Comparison of ENCODE assay signal across 2 cellular contexts in the genomic region with DNA sequence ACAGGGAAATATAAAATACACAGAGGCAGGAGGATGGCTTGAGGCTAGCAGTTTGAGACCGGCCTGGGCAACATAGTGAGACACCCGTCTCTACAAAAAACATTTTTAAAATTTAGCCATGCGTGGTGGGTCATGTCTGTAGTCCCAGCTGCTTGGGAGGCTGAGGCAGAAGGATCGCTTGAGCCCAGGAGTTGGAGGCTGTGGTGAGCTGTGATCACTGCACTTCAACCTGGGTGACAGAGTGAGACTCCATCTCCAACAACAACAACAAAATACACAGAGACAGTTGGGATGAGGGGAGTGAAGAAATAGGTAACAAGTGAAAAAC.
TF ChIP-seq lines count a peak whose summit lies in the region.

No MANE protein-coding gene starts in this region.

TF ChIP-seq in A549, 52 proteins besides CTCF, POLR2A, EP300 and RAD21:
- TF ChIP-seq REST (IDR thresholded peaks at IDR 0.05) (no peak), RFX5 (IDR thresholded peaks at IDR 0.05) (no peak), CBX8 (IDR thresholded peaks at IDR 0.05) (no peak), E2F6 (IDR thresholded peaks at IDR 0.05; ENCODE audit: borderline replicate concordance, low read depth) (no peak), BCL3 (IDR thresholded peaks at IDR 0.05) (no peak), KDM1A (IDR thresholded peaks at IDR 0.05; ENCODE audit: low read depth) (no peak), RCOR1 (IDR thresholded peaks at IDR 0.05; ENCODE audit: low read depth, low read length) (no peak), MYC (IDR thresholded peaks at IDR 0.05; ENCODE audit: borderline replicate concordance, low read length) (no peak), JUNB (IDR thresholded peaks at IDR 0.05) (no peak)

TF ChIP-seq in neural cell, 6 proteins besides CTCF, POLR2A, EP300 and RAD21 (continued from another document):
- no peak for TF ChIP-seq EZH2 (IDR thresholded peaks at IDR 0.05; ENCODE audit: borderline replicate concordance, insufficient read depth, low read length, poor library complexity, severe bottlenecking)
- TF ChIP-seq REST (IDR thresholded peaks at IDR 0.05; ENCODE audit: borderline replicate concordance): no peak
